ENCODE assay signal across 10 cellular contexts in the genomic region with DNA sequence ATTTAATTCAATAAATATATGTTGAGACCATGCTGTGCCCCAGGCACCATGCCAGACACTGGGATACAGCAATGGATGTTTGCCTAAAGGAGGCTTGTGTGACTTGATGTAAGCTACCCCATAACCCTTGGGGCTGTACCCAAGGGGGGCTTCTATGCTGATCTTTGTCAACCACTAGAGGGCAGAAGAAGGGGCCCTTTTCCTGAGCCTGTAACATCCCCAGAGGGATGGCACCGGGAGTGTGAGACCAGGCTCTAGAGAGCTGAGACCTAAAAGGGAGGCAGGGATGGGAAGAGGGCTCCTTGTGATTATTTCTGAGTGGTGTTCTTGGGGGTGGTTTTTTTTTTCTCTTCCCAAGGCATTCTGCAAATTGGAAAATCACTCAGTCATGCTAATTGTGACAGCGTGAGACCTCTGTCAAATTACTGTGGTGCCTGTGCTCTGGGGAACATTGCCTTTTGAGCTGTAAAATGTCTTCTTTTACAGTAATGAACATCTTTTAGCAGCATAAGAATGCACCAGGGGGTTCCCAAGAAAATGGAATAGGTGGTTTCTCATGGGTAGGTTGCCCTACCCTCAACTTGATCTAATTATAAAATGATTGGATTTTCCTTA.
DNase-seq lines count a peak whose midpoint lies in the region; ATAC-seq and TF ChIP-seq lines count a peak whose summit lies in the region.
"Had no signal": no experiment of that assay in that cellular context is flagged by ENCODE, and none has a peak within 500 bp of the region (broad histone marks: within the 10 kb centered on the region; RNA-seq: fewer than 3 reads in every experiment).

No MANE protein-coding gene starts in this region.

- no peak overlapping the region for H4K8ac ChIP-seq in IMR-90 (ENCODE audit: low read depth in 2 of 2, low read length in 2 of 2)

- H3K9me3 ChIP-seq in IMR-90 (ENCODE audit: control insufficient read depth, insufficient read depth, low read length) (peaks cover 17% of the 10 kb centered on the region), WERI-Rb-1 (ENCODE audit: severe bottlenecking) (no peaks in the 10 kb centered on the region), gastrocnemius medialis (no peaks in the 10 kb centered on the region)

- H3K14ac ChIP-seq in IMR-90 (replicated peaks; ENCODE audit: low read depth, low read length): no peak overlapping the region

- POLR2A ChIA-PET in IMR-90 (lab: Charles Lee; ENCODE audit: unreplicated experiment): no interaction called here

- H3K27ac ChIP-seq in IMR-90 (ENCODE audit: insufficient read depth, low read length): no peak overlapping the region
- H3K27ac ChIP-seq in WERI-Rb-1: no peak overlapping the region
- no peak overlapping the region for H3K27ac ChIP-seq in gastrocnemius medialis

- H3K4me3 Mint-ChIP-seq in neural crest cell: no peak overlapping the region

- no peaks in the 10 kb centered on the region for H4K20me1 ChIP-seq in IMR-90 (ENCODE audit: insufficient read depth, low read length)

- no peaks in the 10 kb centered on the region for H3K4me1 Mint-ChIP-seq in neural crest cell

- H3K9me1 ChIP-seq in IMR-90 (ENCODE audit: insufficient read depth, low read length): no peaks in the 10 kb centered on the region

- H3K36me3 ChIP-seq in IMR-90 (ENCODE audit: control insufficient read depth, insufficient read depth, low read length) (no peaks in the 10 kb centered on the region), WERI-Rb-1 (no peaks in the 10 kb centered on the region), gastrocnemius medialis (no peaks in the 10 kb centered on the region)

- H3K56ac ChIP-seq in IMR-90 (ENCODE audit: extremely low read depth, insufficient read depth, low read length): no peak overlapping the region

- DNase-seq in DMS 273 (lab: John Stamatoyannopoulos, UW; ENCODE audit: unreplicated experiment): peak; percentile 56
- DNase-seq in DMS 273 treated with DMSO at 0.1 percent for 48 hours (lab: John Stamatoyannopoulos, UW): no peak
- DNase-seq in IMR-90: no peak
- peak; percentile 11 for DNase-seq in WERI-Rb-1
- DNase-seq in neural crest cell (ENCODE audit: low read depth, low spot score): peak; percentile 6
- no peak for DNase-seq in gastrocnemius medialis
- DNase-seq: 8988T, activated gamma-delta T cell had no signal

- TF ChIP-seq POLR2A in IMR-90 (IDR thresholded peaks at IDR 0.05; ENCODE audit: low read depth, low read length) (no peak), gastrocnemius medialis (IDR thresholded peaks at IDR 0.05) (no peak)

- H3K9ac ChIP-seq in IMR-90 (ENCODE audit: low read depth, low read length): no peak overlapping the region

- no peak overlapping the region for H4K91ac ChIP-seq in IMR-90 (ENCODE audit: insufficient read depth, low read depth, low read length)

- no peaks in the 10 kb centered on the region for H3K36me3 Mint-ChIP-seq in neural crest cell (ENCODE audit: low read depth)

- intact Hi-C loops in IMR-90 (cut with micrococcal nuclease): no loop called here
- intact Hi-C loops in gastrocnemius medialis (cut with DNase I; ENCODE audit: low total_unique reads): no loop called here

- ATAC-seq in IMR-90 (ENCODE audit: low read depth) (no peak), HG03354 (IDR thresholded peaks at IDR 0.05; ENCODE audit: poor library complexity, severe bottlenecking, unreplicated experiment) (no peak), gastrocnemius medialis (no peak), HG02852 (IDR thresholded peaks at IDR 0.05; ENCODE audit: unreplicated experiment) (no peak)

- peaks cover 1% of the 10 kb centered on the region for H3K9me3 Mint-ChIP-seq in neural crest cell

- no peak overlapping the region for H2AK5ac ChIP-seq in IMR-90 (ENCODE audit: low read depth, low read length)

- no peak for TF ChIP-seq RAD21 in IMR-90 (IDR thresholded peaks at IDR 0.05; ENCODE audit: low read length)

- no peak overlapping the region for H3K18ac ChIP-seq in IMR-90 (ENCODE audit: low read depth, low read length)

- peak overlapping the region; percentile 14 for H2AFZ ChIP-seq in IMR-90 (replicated peaks; ENCODE audit: low read length, poor library complexity)

- TF ChIP-seq CTCF in IMR-90 (conservative IDR thresholded peaks at IDR 0.05; ENCODE audit: low read depth, low read length): no peak
- TF ChIP-seq CTCF in WERI-Rb-1 (IDR thresholded peaks at IDR 0.05; ENCODE audit: low read depth, low read length): peak; percentile 58; the same call in 1 of the 2 replicates
- TF ChIP-seq CTCF in neural crest cell (conservative IDR thresholded peaks at IDR 0.05): peak; percentile 53
- no peak for TF ChIP-seq CTCF in gastrocnemius medialis (IDR thresholded peaks at IDR 0.05 in 4 of 5, conservative IDR thresholded peaks at IDR 0.05 in 1 of 5)

- dilution Hi-C loops in IMR-90 (cut with HindIII; ENCODE audit: low sequenced_read_pairs, unreplicated experiment): no loop called here

- H3K79me1 ChIP-seq in IMR-90 (ENCODE audit: low read depth in 1 of 2, low read length in 2 of 2): no peaks in the 10 kb centered on the region

- no peak overlapping the region for H2BK5ac ChIP-seq in IMR-90 (ENCODE audit: low read depth, low read length, poor library complexity, severe bottlenecking)

- H3K4me3 ChIP-seq in IMR-90 (ENCODE audit: insufficient read depth, low read depth, low read length): no peak overlapping the region
- H3K4me3 ChIP-seq in WERI-Rb-1 (ENCODE audit: low read depth, low read length): no peak overlapping the region
- H3K4me3 ChIP-seq in gastrocnemius medialis: no peak overlapping the region

- no peaks in the 10 kb centered on the region for H3K27me3 ChIP-seq in IMR-90 (ENCODE audit: control insufficient read depth, insufficient read depth, low read length)
- peaks cover 62% of the 10 kb centered on the region for H3K27me3 ChIP-seq in WERI-Rb-1 (ENCODE audit: insufficient read depth, low read depth, severe bottlenecking)
- H3K27me3 ChIP-seq in gastrocnemius medialis: no peaks in the 10 kb centered on the region

- WGBS in IMR-90 (ENCODE audit: extremely low coverage in 2 of 2, insufficient read length in 1 of 2), 2 experiments: no CpG with 5 or more reads among the region's 2 CpGs

- no peak overlapping the region for H2AK9ac ChIP-seq in IMR-90 (replicated peaks; ENCODE audit: low read depth, low read length, poor library complexity)

- in situ Hi-C loops in IMR-90 (cut with MboI; ENCODE audit: low sequenced_read_pairs) (no loop called here), gastrocnemius medialis (cut with MboI; ENCODE audit: low sequenced_read_pairs in 4 of 4) (no loop called here)

- H3K23ac ChIP-seq in IMR-90 (ENCODE audit: low read depth, low read length): no peak overlapping the region

- H3K27ac Mint-ChIP-seq in neural crest cell (ENCODE audit: unreplicated experiment): no peak overlapping the region

- no peak overlapping the region for H3K4me2 ChIP-seq in IMR-90 (ENCODE audit: low read depth, low read length)

- H2BK15ac ChIP-seq in IMR-90 (ENCODE audit: low read depth, low read length): no peak overlapping the region

- no peak overlapping the region for H4K5ac ChIP-seq in IMR-90 (ENCODE audit: low read depth, low read length)

- peaks cover 16% of the 10 kb centered on the region for H3K27me3 Mint-ChIP-seq in neural crest cell (ENCODE audit: low read depth)

- no peak overlapping the region for H2BK120ac ChIP-seq in IMR-90 (ENCODE audit: low read depth, low read length)

- no peak overlapping the region for H2BK20ac ChIP-seq in IMR-90 (ENCODE audit: low read depth, low read length)

- no peak overlapping the region for H3K4ac ChIP-seq in IMR-90 (ENCODE audit: low read depth, low read length)

- no TSS peak for BruUV-seq in IMR-90 (replicated peaks; lab: Mats Ljungman, UMichigan)

- CTCF ChIA-PET in IMR-90 (lab: Yijun Ruan, JAX): interaction anchor here (1.0 kb wide), 1 partner anchor 441 kb away, joined by 3 read pairs; no protein-coding TSS in a partner anchor

- H3K4me1 ChIP-seq in IMR-90 (ENCODE audit: control insufficient read depth, insufficient read depth, low read length): no peaks in the 10 kb centered on the region
- H3K4me1 ChIP-seq in gastrocnemius medialis: no peaks in the 10 kb centered on the region

TF ChIP-seq in IMR-90, 13 proteins besides CTCF, POLR2A, EP300 and RAD21:
- TF ChIP-seq, protein P1, sequence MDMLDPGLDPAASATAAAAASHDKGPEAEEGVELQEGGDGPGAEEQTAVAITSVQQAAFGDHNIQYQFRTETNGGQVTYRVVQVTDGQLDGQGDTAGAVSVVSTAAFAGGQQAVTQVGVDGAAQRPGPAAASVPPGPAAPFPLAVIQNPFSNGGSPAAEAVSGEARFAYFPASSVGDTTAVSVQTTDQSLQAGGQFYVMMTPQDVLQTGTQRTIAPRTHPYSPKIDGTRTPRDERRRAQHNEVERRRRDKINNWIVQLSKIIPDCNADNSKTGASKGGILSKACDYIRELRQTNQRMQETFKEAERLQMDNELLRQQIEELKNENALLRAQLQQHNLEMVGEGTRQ (IDR thresholded peaks at IDR 0.05; ENCODE audit: low read depth, low read length): no peak
- TF ChIP-seq FOS (IDR thresholded peaks at IDR 0.05; ENCODE audit: low read depth, low read length) (no peak), MAZ (IDR thresholded peaks at IDR 0.05; ENCODE audit: borderline replicate concordance, low read depth, low read length) (no peak), BHLHE40 (IDR thresholded peaks at IDR 0.05; ENCODE audit: low read depth, low read length) (no peak), RFX5 (IDR thresholded peaks at IDR 0.05; ENCODE audit: low read depth, low read length) (no peak), MAFK (IDR thresholded peaks at IDR 0.05; ENCODE audit: low read depth, low read length) (no peak), NFE2L2 (IDR thresholded peaks at IDR 0.05; ENCODE audit: low read depth, low read length) (no peak), MXI1 (IDR thresholded peaks at IDR 0.05; ENCODE audit: borderline replicate concordance, low read depth, low read length) (no peak), CEBPB (IDR thresholded peaks at IDR 0.05; ENCODE audit: low read depth, low read length) (no peak), RCOR1 (IDR thresholded peaks at IDR 0.05; ENCODE audit: insufficient replicate concordance, low read length) (no peak), SMC3 (IDR thresholded peaks at IDR 0.05; ENCODE audit: low read depth, low read length) (no peak), CHD1 (IDR thresholded peaks at IDR 0.05; ENCODE audit: low read depth, low read length) (no peak)
- TF ChIP-seq, protein P2, sequence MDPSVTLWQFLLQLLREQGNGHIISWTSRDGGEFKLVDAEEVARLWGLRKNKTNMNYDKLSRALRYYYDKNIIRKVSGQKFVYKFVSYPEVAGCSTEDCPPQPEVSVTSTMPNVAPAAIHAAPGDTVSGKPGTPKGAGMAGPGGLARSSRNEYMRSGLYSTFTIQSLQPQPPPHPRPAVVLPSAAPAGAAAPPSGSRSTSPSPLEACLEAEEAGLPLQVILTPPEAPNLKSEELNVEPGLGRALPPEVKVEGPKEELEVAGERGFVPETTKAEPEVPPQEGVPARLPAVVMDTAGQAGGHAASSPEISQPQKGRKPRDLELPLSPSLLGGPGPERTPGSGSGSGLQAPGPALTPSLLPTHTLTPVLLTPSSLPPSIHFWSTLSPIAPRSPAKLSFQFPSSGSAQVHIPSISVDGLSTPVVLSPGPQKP (IDR thresholded peaks at IDR 0.05; ENCODE audit: borderline replicate concordance, low read depth, low read length): no peak

Comparison
In these comparisons a context has a peak if more than half of its experiments do, and no peak if none do; other contexts are left out.
1. DNase-seq: peak in DMS 273 (single experiment), WERI-Rb-1 (single experiment) and neural crest cell (single experiment); none in DMS 273 treated with DMSO at 0.1 percent for 48 hours (single experiment), IMR-90 (single experiment) and gastrocnemius medialis (0 of 2).
2. CTCF ChIP-seq: peak in WERI-Rb-1 (single experiment) and neural crest cell (single experiment); none in IMR-90 (single experiment) and gastrocnemius medialis (0 of 5).